ENCODE assay signal across 14 cellular contexts in the genomic region with DNA sequence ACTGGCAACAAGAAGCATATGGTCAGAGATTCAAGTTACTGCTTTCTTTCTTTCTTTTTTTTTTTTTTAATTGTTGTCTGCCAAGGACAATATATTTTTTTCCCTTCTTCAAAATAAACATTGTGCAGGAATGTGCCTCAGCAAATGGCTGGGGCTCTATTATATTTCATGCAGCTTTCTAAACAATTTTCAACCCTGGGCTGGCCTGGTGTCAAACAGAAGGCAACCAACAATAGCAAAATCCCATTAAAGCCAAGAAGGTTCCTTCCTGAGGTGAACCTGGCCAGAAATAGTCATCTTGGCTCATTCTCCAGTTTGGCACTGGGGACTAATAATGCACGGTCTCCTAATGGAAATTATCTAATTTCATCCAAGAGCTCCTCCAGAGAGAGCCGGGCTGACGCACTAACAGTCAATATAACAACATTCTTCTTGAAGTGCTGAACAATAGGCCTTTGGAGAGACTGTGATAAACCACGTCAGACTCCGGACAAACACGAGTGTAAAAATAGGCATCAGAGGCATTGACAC. TPM values are rescaled to one million over a fixed set of nuclear protein-coding genes. Genes with fewer than 3 reads are reported as not detected.
DNase-seq lines count a peak whose midpoint lies in the region; ATAC-seq and TF ChIP-seq lines count a peak whose summit lies in the region.
"Had no signal": no experiment of that assay in that cellular context is flagged by ENCODE, and none has a peak within 500 bp of the region (broad histone marks: within the 10 kb centered on the region; RNA-seq: fewer than 3 reads in every experiment).

No MANE protein-coding gene starts in this region.

- peaks cover 52% of the 10 kb centered on the region for H3K4me1 ChIP-seq in left ventricle myocardium inferior
- no peaks in the 10 kb centered on the region for H3K4me1 ChIP-seq in Karpas-422 (ENCODE audit: low read length)
- H3K4me1 ChIP-seq: vagina had no signal

- no peak overlapping the region for H2AFZ ChIP-seq in Karpas-422 (ENCODE audit: low read length)

- H4K20me1 ChIP-seq in Karpas-422 (ENCODE audit: insufficient read depth, low read depth, low read length), result no peaks in the 10 kb centered on the region

- H3K4me3 ChIP-seq in HFF-Myc (replicated peaks; ENCODE audit: low read depth, low read length) (no peak overlapping the region), left ventricle myocardium inferior (no peak overlapping the region), Karpas-422 (ENCODE audit: low read length) (no peak overlapping the region)
- H3K4me3 ChIP-seq: mucosa of descending colon, vagina had no signal

- intact Hi-C loops in left ventricle myocardium inferior (cut with micrococcal nuclease), result no loop called here

- H3K27ac ChIP-seq in left ventricle myocardium inferior (replicated peaks) (peak overlapping the region; percentile 73), Karpas-422 (ENCODE audit: low read length) (no peak overlapping the region)

- no peaks in the 10 kb centered on the region for H3K9me2 ChIP-seq in Karpas-422 (replicated peaks; ENCODE audit: insufficient read depth, low read length)

- TF ChIP-seq CTCF in HFF-Myc (IDR thresholded peaks at IDR 0.05; ENCODE audit: low read depth, low read length, missing control alignments) (no peak), left ventricle myocardium inferior (IDR thresholded peaks at IDR 0.05; ENCODE audit: borderline replicate concordance) (no peak)

- no peak overlapping the region for H3K4me2 ChIP-seq in Karpas-422 (ENCODE audit: low read depth, low read length, poor library complexity, severe bottlenecking)

- no peak for ATAC-seq in HG02981 (IDR thresholded peaks at IDR 0.05; ENCODE audit: unreplicated experiment)
- ATAC-seq in GM18868 (IDR thresholded peaks at IDR 0.05; ENCODE audit: unreplicated experiment), result no peak
- ATAC-seq: mucosa of descending colon had no signal

- DNase-seq in HFF-Myc (ENCODE audit: extremely low read depth, low read depth), result peak; percentile 30
- DNase-seq in cerebellar cortex (ENCODE audit: low spot score), result peak; percentile 77
- peak; percentile 32 for DNase-seq in left ventricle myocardium inferior
- DNase-seq in putamen (ENCODE audit: low spot score), result peak; percentile 25
- no peak for DNase-seq in Karpas-422
- no peak for DNase-seq in NCI-H1436 (lab: John Stamatoyannopoulos, UW)
- DNase-seq: DMS153; effector CD4-positive, alpha-beta T cell; MM.1S; NCI-H524 had no signal

- H3K27me3 ChIP-seq in left ventricle myocardium inferior (ENCODE audit: low read depth) (no peaks in the 10 kb centered on the region), Karpas-422 (ENCODE audit: low read length) (no peaks in the 10 kb centered on the region)
- H3K27me3 ChIP-seq: vagina had no signal

- H3K9ac ChIP-seq in Karpas-422 (ENCODE audit: low read length), result no peak overlapping the region

- H3K9me3 ChIP-seq in left ventricle myocardium inferior (replicated peaks), result peaks cover 12% of the 10 kb centered on the region
- H3K9me3 ChIP-seq in Karpas-422 (ENCODE audit: low read length), result no peaks in the 10 kb centered on the region
- H3K9me3 ChIP-seq: mucosa of descending colon, vagina had no signal

- H3K36me3 ChIP-seq in left ventricle myocardium inferior, result no peaks in the 10 kb centered on the region
- no peaks in the 10 kb centered on the region for H3K36me3 ChIP-seq in Karpas-422 (ENCODE audit: insufficient read depth, low read length)
- H3K36me3 ChIP-seq: vagina had no signal

- no peaks in the 10 kb centered on the region for H3K79me2 ChIP-seq in Karpas-422 (ENCODE audit: low read length)

RNA-seq across cellular contexts. Expression of a gene that starts 35.7 kb away (rescaled TPM):
- total RNA-seq in left ventricle myocardium inferior, result 3.5 TPM
- not detected in 2 replicates for total RNA-seq in Karpas-422 (2014; rRNA removed; shearing (Covaris generic); ENCODE audit: low replicate concordance)

RNA-seq across cellular contexts. Expression of a gene that starts 56.8 kb away (rescaled TPM):
- total RNA-seq in left ventricle myocardium inferior, result 8.3 TPM
- total RNA-seq in Karpas-422 (2014; rRNA removed; shearing (Covaris generic); ENCODE audit: low replicate concordance), result 0.04 TPM in 1 of 2 replicates, not detected in the other

Comparison
In these comparisons a context has a peak if more than half of its experiments do, and no peak if none do; other contexts are left out.
1. DNase-seq: peak in HFF-Myc (single experiment), cerebellar cortex (single experiment), left ventricle myocardium inferior (single experiment) and putamen (single experiment); none in Karpas-422 (single experiment) and NCI-H1436 (single experiment).